In genomic region chr10:108696792-108697477, GRCh38 we compare ENCODE assay signal across 14 cellular contexts.
DNase-seq lines count a peak whose midpoint lies in the region; ATAC-seq and TF ChIP-seq lines count a peak whose summit lies in the region.
"Had no signal": no experiment of that assay in that cellular context is flagged by ENCODE, and none has a peak within 500 bp of the region (broad histone marks: within the 10 kb centered on the region; RNA-seq: fewer than 3 reads in every experiment).

No MANE protein-coding gene starts in this region.

- H3K4me1 Mint-ChIP-seq in T-helper 2 cell treated with Interferon-gamma antibody and Interleukin-4, amounts not matched to agents 5 μg/mL and 100 μg/mL, for 36 hours (ENCODE audit: low read depth): no peaks in the 10 kb centered on the region
- H3K4me1 Mint-ChIP-seq: brain had no signal

- DNase-seq in GM06990 (ENCODE audit: extremely low read depth, insufficient read length) (peak; percentile 53), cerebellar nuclear complex (lab: John Stamatoyannopoulos, UW) (no peak), pons (ENCODE audit: low spot score) (no peak)
- no peak for DNase-seq in activated T-cell treated with anti-CD3 and anti-CD28 coated beads, Interleukin-2, amount 50 U/mL, for 1 hour
- DNase-seq in T-helper 2 cell treated with Interferon-gamma antibody and Interleukin-4, amounts not matched to agents 5 μg/mL and 100 μg/mL, for 36 hours (ENCODE audit: low spot score): no peak
- DNase-seq: Karpas-422, left ventricle myocardium superior, NCI-H2081 treated with DMSO at 0.1 percent for 48 hours, WERI-Rb-1 had no signal

- H3K4me3 ChIP-seq in GM06990 (replicated peaks; ENCODE audit: low read depth, low read length): no peak overlapping the region; the same call in 1 of the 2 replicates

- no peaks in the 10 kb centered on the region for H3K36me3 ChIP-seq in GM06990 (ENCODE audit: control insufficient read depth, insufficient read depth, low read length)
- H3K36me3 ChIP-seq: neutrophil, WERI-Rb-1 had no signal

- no peaks in the 10 kb centered on the region for H3K36me3 Mint-ChIP-seq in T-helper 2 cell treated with Interferon-gamma antibody and Interleukin-4, amounts not matched to agents 5 μg/mL and 100 μg/mL, for 36 hours (ENCODE audit: low read depth)
- H3K36me3 Mint-ChIP-seq: brain had no signal

- H3K4me3 Mint-ChIP-seq in T-helper 2 cell treated with Interferon-gamma antibody and Interleukin-4, amounts not matched to agents 5 μg/mL and 100 μg/mL, for 36 hours: no peak overlapping the region
- H3K4me3 Mint-ChIP-seq: brain had no signal

- H3K9me3 Mint-ChIP-seq in T-helper 2 cell treated with Interferon-gamma antibody and Interleukin-4, amounts not matched to agents 5 μg/mL and 100 μg/mL, for 36 hours: peaks cover 19% of the 10 kb centered on the region
- H3K9me3 Mint-ChIP-seq: brain had no signal

- no peaks in the 10 kb centered on the region for H3K27me3 ChIP-seq in GM06990 (replicated peaks; ENCODE audit: control insufficient read depth, insufficient read depth, low read length)
- H3K27me3 ChIP-seq: neutrophil had no signal

- no peaks in the 10 kb centered on the region for H3K27me3 Mint-ChIP-seq in T-helper 2 cell treated with Interferon-gamma antibody and Interleukin-4, amounts not matched to agents 5 μg/mL and 100 μg/mL, for 36 hours (ENCODE audit: low read depth)
- H3K27me3 Mint-ChIP-seq: brain had no signal

- ATAC-seq in GM19043 (IDR thresholded peaks at IDR 0.05; ENCODE audit: low read depth, unreplicated experiment) (peak; percentile 84), GM21786 (IDR thresholded peaks at IDR 0.05; ENCODE audit: unreplicated experiment) (peak; percentile 86), HG03108 (IDR thresholded peaks at IDR 0.05; ENCODE audit: unreplicated experiment) (peak; percentile 88)
- ATAC-seq: left ventricle myocardium superior had no signal

- no peak overlapping the region for H3K27ac Mint-ChIP-seq in T-helper 2 cell treated with Interferon-gamma antibody and Interleukin-4, amounts not matched to agents 5 μg/mL and 100 μg/mL, for 36 hours
- H3K27ac Mint-ChIP-seq: brain had no signal

- no peak for TF ChIP-seq CTCF in GM06990 (IDR thresholded peaks at IDR 0.05; ENCODE audit: insufficient read depth, low read length, poor library complexity, severe bottlenecking)
